16 cellular contexts compared by ENCODE assay signal in the genomic region with DNA sequence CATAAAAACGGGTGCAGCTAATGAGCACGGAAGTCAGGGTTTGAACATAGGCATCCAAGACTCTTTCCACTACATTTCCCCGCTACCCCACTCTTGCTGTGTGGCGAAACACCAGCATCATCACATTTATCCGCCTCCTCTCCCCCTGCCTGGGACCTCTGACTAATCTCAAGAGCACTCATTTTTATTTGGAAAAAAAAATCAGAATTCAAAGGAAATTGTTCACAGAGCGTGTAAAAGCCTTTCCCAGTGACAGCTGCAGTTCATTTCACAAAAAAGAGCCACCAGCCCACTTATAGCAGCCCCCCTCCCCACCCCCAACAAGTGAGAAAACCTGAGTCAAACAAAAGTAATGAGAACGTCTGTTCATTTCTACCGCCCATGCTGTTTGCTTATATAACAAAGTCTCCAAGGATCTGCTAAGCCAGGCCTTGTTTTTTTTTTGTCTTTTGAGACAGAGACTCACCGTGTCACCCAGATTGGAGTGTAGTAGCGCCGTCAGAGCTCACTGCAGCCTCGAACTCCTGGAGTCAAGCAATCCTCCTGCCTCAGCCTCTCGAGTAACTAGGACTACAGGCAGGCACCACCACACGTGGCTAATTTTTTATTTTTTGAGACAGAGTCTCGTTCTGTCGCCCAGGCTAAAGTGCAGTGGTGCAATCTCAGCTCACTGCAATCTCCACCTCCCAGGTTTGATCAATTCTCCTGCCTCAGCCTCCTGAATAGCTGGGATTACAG. TPM values are rescaled to one million over a fixed set of nuclear protein-coding genes. Genes with fewer than 3 reads are reported as not detected.
DNase-seq lines count a peak whose midpoint lies in the region; ATAC-seq and TF ChIP-seq lines count a peak whose summit lies in the region.
"Had no signal": no experiment of that assay in that cellular context is flagged by ENCODE, and none has a peak within 500 bp of the region (broad histone marks: within the 10 kb centered on the region; RNA-seq: fewer than 3 reads in every experiment).

No MANE protein-coding gene starts in this region.

- H3K36me3 Mint-ChIP-seq in activated naive CD4-positive, alpha-beta T cell treated with anti-CD3 and anti-CD28 coated beads, Interleukin-2, amount 50 U/mL, for 24 hours = peaks cover 3% of the 10 kb centered on the region
- peaks cover 13% of the 10 kb centered on the region for H3K36me3 Mint-ChIP-seq in glutamatergic neuron (ENCODE audit: unreplicated experiment)

- peaks cover 27% of the 10 kb centered on the region for H3K4me1 Mint-ChIP-seq in activated naive CD4-positive, alpha-beta T cell treated with anti-CD3 and anti-CD28 coated beads, Interleukin-2, amount 50 U/mL, for 24 hours
- peaks cover 4% of the 10 kb centered on the region for H3K4me1 Mint-ChIP-seq in glutamatergic neuron (ENCODE audit: low read depth, unreplicated experiment)

- H3K27ac Mint-ChIP-seq in activated naive CD4-positive, alpha-beta T cell treated with anti-CD3 and anti-CD28 coated beads, Interleukin-2, amount 50 U/mL, for 24 hours = peak overlapping the region; percentile 72
- peak overlapping the region; percentile 48 for H3K27ac Mint-ChIP-seq in glutamatergic neuron (ENCODE audit: unreplicated experiment)
- H3K27ac Mint-ChIP-seq: activated CD4-positive, alpha-beta T cell treated with anti-CD3 and anti-CD28 coated beads for 36 hours; natural killer cell treated with Interleukin-12 subunit alpha and Interleukin-12 subunit beta and Interleukin-15 and Interleukin-18, amount 100 ng/mL, for 72 hours had no signal

- no peaks in the 10 kb centered on the region for H3K36me3 ChIP-seq in vagina
- H3K36me3 ChIP-seq: cardiac muscle cell, left ventricle myocardium inferior, transverse colon had no signal

- no peak for TF ChIP-seq POLR2A in vagina (IDR thresholded peaks at IDR 0.05)

- no peaks in the 10 kb centered on the region for H3K9me3 ChIP-seq in vagina
- H3K9me3 ChIP-seq: transverse colon had no signal

- no peaks in the 10 kb centered on the region for H3K27me3 ChIP-seq in vagina
- H3K27me3 ChIP-seq: cardiac muscle cell, transverse colon had no signal

- no peak for TF ChIP-seq CTCF in glutamatergic neuron (IDR thresholded peaks at IDR 0.05; ENCODE audit: partially characterized antibody, unreplicated experiment)
- no peak for TF ChIP-seq CTCF in vagina (IDR thresholded peaks at IDR 0.05)

- H3K9me3 Mint-ChIP-seq in activated naive CD4-positive, alpha-beta T cell treated with anti-CD3 and anti-CD28 coated beads, Interleukin-2, amount 50 U/mL, for 24 hours = peaks cover 13% of the 10 kb centered on the region
- peaks cover 4% of the 10 kb centered on the region for H3K9me3 Mint-ChIP-seq in glutamatergic neuron (ENCODE audit: unreplicated experiment)
- H3K9me3 Mint-ChIP-seq: natural killer cell treated with Interleukin-12 subunit alpha and Interleukin-12 subunit beta and Interleukin-15 and Interleukin-18, amount 100 ng/mL, for 72 hours had no signal

- no peak for ATAC-seq in HG02763 (IDR thresholded peaks at IDR 0.05; ENCODE audit: unreplicated experiment)
- ATAC-seq: A549; activated CD4-positive, alpha-beta T cell treated with anti-CD3 and anti-CD28 coated beads for 36 hours; GM12878; natural killer cell treated with Interleukin-12 subunit alpha and Interleukin-12 subunit beta and Interleukin-15 and Interleukin-18, amount 100 ng/mL, for 72 hours had no signal

- intact Hi-C loops in vagina (cut with DNase I) = no loop called here

- H3K4me3 Mint-ChIP-seq in activated naive CD4-positive, alpha-beta T cell treated with anti-CD3 and anti-CD28 coated beads, Interleukin-2, amount 50 U/mL, for 24 hours = no peak overlapping the region
- no peak overlapping the region for H3K4me3 Mint-ChIP-seq in glutamatergic neuron (ENCODE audit: unreplicated experiment)
- H3K4me3 Mint-ChIP-seq: activated CD4-positive, alpha-beta T cell treated with anti-CD3 and anti-CD28 coated beads for 36 hours; natural killer cell treated with Interleukin-12 subunit alpha and Interleukin-12 subunit beta and Interleukin-15 and Interleukin-18, amount 100 ng/mL, for 72 hours had no signal

- H3K4me3 ChIP-seq in vagina = no peak overlapping the region
- H3K4me3 ChIP-seq: A549, cardiac muscle cell, GM12878, left ventricle myocardium inferior, transverse colon had no signal

- no peak for DNase-seq in activated naive CD4-positive, alpha-beta T cell (lab: John Stamatoyannopoulos, UW)
- DNase-seq in amniotic stem cell (lab: John Stamatoyannopoulos, UW) = peak; percentile 61
- no peak for DNase-seq in glutamatergic neuron
- DNase-seq in vagina (ENCODE audit: extremely low spot score in 2 of 2) = no peak
- DNase-seq in NCI-H2227 treated with DMSO at 0.1 percent for 48 hours (lab: John Stamatoyannopoulos, UW) = no peak
- DNase-seq in ureter (ENCODE audit: low spot score) = no peak
- DNase-seq: activated CD4-positive, alpha-beta T cell treated with anti-CD3 and anti-CD28 coated beads for 36 hours; left ventricle myocardium inferior; NCI-H345; transverse colon had no signal

- H3K27me3 Mint-ChIP-seq in activated naive CD4-positive, alpha-beta T cell treated with anti-CD3 and anti-CD28 coated beads, Interleukin-2, amount 50 U/mL, for 24 hours = no peaks in the 10 kb centered on the region
- peaks cover under 1% of the 10 kb centered on the region for H3K27me3 Mint-ChIP-seq in glutamatergic neuron (ENCODE audit: unreplicated experiment)
- H3K27me3 Mint-ChIP-seq: activated CD4-positive, alpha-beta T cell treated with anti-CD3 and anti-CD28 coated beads for 36 hours had no signal

- peaks cover 20% of the 10 kb centered on the region for H3K4me1 ChIP-seq in vagina

- H3K27ac ChIP-seq in vagina = peak overlapping the region; percentile 44
- H3K27ac ChIP-seq: cardiac muscle cell, left ventricle myocardium inferior, transverse colon had no signal

RNA-seq across cellular contexts. Expression of a gene that starts 48.3 kb away (rescaled TPM):
- total RNA-seq in glutamatergic neuron (ENCODE audit: unreplicated experiment) (143 TPM), vagina (33.6 TPM), ureter (81.1 TPM)
